8 cellular contexts compared by ENCODE assay signal in the genomic region with DNA sequence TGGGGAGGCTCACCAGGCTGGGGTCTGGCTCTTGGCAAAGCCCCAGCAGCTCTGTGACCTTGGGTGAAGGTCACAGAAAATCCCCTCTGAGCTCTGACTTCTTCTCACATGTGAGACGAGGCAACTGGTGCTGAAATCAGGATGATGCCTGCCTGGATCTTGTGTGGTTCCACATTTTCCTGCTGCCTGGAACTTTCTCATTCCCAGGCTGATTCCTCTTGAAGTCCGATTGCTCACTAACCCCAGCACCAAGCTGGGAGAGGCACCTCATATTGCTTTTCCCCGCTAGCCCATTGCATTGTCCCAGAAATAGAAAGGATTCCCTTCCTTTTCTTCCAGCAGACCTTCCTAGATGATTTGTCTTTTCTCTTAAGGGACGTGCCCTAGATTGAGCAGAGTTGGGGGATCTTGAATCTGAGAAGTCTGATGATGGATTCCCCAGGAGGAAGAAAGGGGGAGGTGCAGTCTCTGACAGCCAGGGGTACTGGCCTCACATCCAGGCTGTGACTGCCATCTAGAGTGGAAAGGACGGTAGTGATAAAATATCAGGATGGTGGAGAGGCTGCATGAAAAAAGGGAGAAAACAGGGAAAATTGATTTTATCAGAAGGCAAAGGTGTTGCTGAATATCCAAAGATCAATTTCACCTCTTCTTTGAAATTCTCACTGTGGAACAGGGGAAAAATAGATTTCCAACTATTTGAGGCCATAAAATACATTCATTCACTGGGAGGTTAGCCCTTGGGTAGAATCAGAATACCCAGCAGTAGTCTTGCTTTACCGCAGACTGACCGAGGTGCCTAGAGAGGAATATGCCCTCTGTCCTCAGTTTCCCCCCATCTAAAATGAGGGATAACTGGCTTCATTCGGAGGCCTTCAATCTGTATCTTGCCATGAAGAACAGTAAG.
DNase-seq lines count a peak whose midpoint lies in the region; ATAC-seq and TF ChIP-seq lines count a peak whose summit lies in the region.

No MANE protein-coding gene starts in this region.

- no peaks in the 10 kb centered on the region for H3K9me3 ChIP-seq in tibial nerve

- peak; percentile 62 for ATAC-seq in HG02938 (IDR thresholded peaks at IDR 0.05; ENCODE audit: unreplicated experiment)

- TF ChIP-seq POLR2A in erythroblast (IDR thresholded peaks at IDR 0.05; ENCODE audit: low read length), result no peak
- TF ChIP-seq POLR2A in tibial nerve (IDR thresholded peaks at IDR 0.05), result no peak

- peak in 1 of 2 donors; percentile 49 for TF ChIP-seq EP300 in tibial nerve (IDR thresholded peaks at IDR 0.05)

- 30 to 31% methylated on average over 8 of the region's 8 CpGs for WGBS in tibial nerve, 2 donors

- H3K4me3 ChIP-seq in AG09309 (ENCODE audit: control insufficient read depth, low read depth, low read length), result no peak overlapping the region
- no peak overlapping the region for H3K4me3 ChIP-seq in tibial nerve

- H3K36me3 ChIP-seq in tibial nerve, result no peaks in the 10 kb centered on the region

- H3K4me1 ChIP-seq in tibial nerve, result peaks cover 0 to 10% (median 2%) of the 10 kb centered on the region in 4 donors

- DNase-seq in AG09309 (ENCODE audit: low read depth) (no peak), NCI-H2196 (lab: John Stamatoyannopoulos, UW; ENCODE audit: unreplicated experiment) (peak; percentile 70), erythroblast (lab: John Stamatoyannopoulos, UW) (peak; percentile 44 to 47), mucosa of gallbladder (ENCODE audit: low spot score) (peak; percentile 35), tibial nerve (ENCODE audit: low spot score in 2 of 2) (peak in 1 of 2 donors; percentile 63)
- DNase-seq in activated CD4-positive, alpha-beta T cell treated with anti-CD3 and anti-CD28 coated beads, Interleukin-2, amount 50 U/mL, for 1 hour, result peak; percentile 41

- TF ChIP-seq CTCF in AG09309 (IDR thresholded peaks at IDR 0.05; ENCODE audit: control insufficient read depth, insufficient read depth, low read depth, low read length, missing control alignments), result peak; percentile 86
- peak; percentile 74 for TF ChIP-seq CTCF in GM12874 (IDR thresholded peaks at IDR 0.05; ENCODE audit: insufficient read depth, low read depth, low read length)
- TF ChIP-seq CTCF in tibial nerve (IDR thresholded peaks at IDR 0.05), result peak; percentile 66 to 92 (median 85)

- H3K27me3 ChIP-seq in tibial nerve, result no peaks in the 10 kb centered on the region

- H3K27ac ChIP-seq in tibial nerve, result peak overlapping the region in 3 of 4 donors; percentile 31 to 52 (median 51)
